Comparison of ENCODE assay signal across 1 cellular context in genomic region chr16:3305109-3306068, GRCh38.
TF ChIP-seq lines count a peak whose summit lies in the region.

Gene TIGD7 (minus strand): TSS chr16:3305430. CDS start chr16:3300614, 4,816 bp downstream.
Gene ZNF75A (plus strand): TSS chr16:3305497. CDS start chr16:3308429, 2,932 bp downstream.

TF ChIP-seq in K562, 482 proteins besides CTCF, POLR2A, EP300 and RAD21 (continued from another document and continues in another):
- TF ChIP-seq RREB1 (CRISPR knock-in tag; IDR thresholded peaks at IDR 0.05), result no peak
- TF ChIP-seq, protein P1, sequence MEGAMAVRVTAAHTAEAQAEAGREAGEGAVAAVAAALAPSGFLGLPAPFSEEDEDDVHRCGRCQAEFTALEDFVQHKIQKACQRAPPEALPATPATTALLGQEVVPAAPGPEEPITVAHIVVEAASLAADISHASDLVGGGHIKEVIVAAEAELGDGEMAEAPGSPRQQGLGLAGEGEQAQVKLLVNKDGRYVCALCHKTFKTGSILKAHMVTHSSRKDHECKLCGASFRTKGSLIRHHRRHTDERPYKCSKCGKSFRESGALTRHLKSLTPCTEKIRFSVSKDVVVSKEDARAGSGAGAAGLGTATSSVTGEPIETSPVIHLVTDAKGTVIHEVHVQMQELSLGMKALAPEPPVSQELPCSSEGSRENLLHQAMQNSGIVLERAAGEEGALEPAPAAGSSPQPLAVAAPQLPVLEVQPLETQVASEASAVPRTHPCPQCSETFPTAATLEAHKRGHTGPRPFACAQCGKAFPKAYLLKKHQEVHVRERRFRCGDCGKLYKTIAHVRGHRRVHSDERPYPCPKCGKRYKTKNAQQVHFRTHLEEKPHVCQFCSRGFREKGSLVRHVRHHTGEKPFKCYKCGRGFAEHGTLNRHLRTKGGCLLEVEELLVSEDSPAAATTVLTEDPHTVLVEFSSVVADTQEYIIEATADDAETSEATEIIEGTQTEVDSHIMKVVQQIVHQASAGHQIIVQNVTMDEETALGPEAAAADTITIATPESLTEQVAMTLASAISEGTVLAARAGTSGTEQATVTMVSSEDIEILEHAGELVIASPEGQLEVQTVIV (CRISPR knock-in tag; IDR thresholded peaks at IDR 0.05; ENCODE audit: borderline replicate concordance), result no peak
- no peak for TF ChIP-seq NFXL1 (CRISPR knock-in tag; IDR thresholded peaks at IDR 0.05)
- TF ChIP-seq TFAM (CRISPR knock-in tag; conservative IDR thresholded peaks at IDR 0.05), result no peak
- TF ChIP-seq NEUROD1 (IDR thresholded peaks at IDR 0.05; ENCODE audit: borderline replicate concordance, low read depth, low read length, partially characterized antibody), result no peak
- TF ChIP-seq ETS1 (conservative IDR thresholded peaks at IDR 0.05; ENCODE audit: control insufficient read depth, low read depth, low read length), result 0 out of 2 replicates have a peak, but pooled peaks have one; percentile 37
- no peak for TF ChIP-seq ARHGAP35 (IDR thresholded peaks at IDR 0.05; ENCODE audit: partially characterized antibody)
- TF ChIP-seq PHB (CRISPR knock-in tag; IDR thresholded peaks at IDR 0.05), result no peak
- TF ChIP-seq, protein P2, sequence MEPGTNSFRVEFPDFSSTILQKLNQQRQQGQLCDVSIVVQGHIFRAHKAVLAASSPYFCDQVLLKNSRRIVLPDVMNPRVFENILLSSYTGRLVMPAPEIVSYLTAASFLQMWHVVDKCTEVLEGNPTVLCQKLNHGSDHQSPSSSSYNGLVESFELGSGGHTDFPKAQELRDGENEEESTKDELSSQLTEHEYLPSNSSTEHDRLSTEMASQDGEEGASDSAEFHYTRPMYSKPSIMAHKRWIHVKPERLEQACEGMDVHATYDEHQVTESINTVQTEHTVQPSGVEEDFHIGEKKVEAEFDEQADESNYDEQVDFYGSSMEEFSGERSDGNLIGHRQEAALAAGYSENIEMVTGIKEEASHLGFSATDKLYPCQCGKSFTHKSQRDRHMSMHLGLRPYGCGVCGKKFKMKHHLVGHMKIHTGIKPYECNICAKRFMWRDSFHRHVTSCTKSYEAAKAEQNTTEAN (CRISPR knock-in tag; IDR thresholded peaks at IDR 0.05), result no peak
- TF ChIP-seq, protein P3, sequence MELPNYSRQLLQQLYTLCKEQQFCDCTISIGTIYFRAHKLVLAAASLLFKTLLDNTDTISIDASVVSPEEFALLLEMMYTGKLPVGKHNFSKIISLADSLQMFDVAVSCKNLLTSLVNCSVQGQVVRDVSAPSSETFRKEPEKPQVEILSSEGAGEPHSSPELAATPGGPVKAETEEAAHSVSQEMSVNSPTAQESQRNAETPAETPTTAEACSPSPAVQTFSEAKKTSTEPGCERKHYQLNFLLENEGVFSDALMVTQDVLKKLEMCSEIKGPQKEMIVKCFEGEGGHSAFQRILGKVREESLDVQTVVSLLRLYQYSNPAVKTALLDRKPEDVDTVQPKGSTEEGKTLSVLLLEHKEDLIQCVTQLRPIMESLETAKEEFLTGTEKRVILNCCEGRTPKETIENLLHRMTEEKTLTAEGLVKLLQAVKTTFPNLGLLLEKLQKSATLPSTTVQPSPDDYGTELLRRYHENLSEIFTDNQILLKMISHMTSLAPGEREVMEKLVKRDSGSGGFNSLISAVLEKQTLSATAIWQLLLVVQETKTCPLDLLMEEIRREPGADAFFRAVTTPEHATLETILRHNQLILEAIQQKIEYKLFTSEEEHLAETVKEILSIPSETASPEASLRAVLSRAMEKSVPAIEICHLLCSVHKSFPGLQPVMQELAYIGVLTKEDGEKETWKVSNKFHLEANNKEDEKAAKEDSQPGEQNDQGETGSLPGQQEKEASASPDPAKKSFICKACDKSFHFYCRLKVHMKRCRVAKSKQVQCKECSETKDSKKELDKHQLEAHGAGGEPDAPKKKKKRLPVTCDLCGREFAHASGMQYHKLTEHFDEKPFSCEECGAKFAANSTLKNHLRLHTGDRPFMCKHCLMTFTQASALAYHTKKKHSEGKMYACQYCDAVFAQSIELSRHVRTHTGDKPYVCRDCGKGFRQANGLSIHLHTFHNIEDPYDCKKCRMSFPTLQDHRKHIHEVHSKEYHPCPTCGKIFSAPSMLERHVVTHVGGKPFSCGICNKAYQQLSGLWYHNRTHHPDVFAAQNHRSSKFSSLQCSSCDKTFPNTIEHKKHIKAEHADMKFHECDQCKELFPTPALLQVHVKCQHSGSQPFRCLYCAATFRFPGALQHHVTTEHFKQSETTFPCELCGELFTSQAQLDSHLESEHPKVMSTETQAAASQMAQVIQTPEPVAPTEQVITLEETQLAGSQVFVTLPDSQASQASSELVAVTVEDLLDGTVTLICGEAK (IDR thresholded peaks at IDR 0.05), result peak; percentile 93
- TF ChIP-seq, protein P3 (CRISPR knock-in tag; IDR thresholded peaks at IDR 0.05), result no peak; the same call in 1 of the 2 replicates
- TF ChIP-seq GATAD2B (IDR thresholded peaks at IDR 0.05; ENCODE audit: borderline replicate concordance), result no peak
- TF ChIP-seq IRF2 (CRISPR knock-in tag; IDR thresholded peaks at IDR 0.05), result no peak
- peak; percentile 57; the same call in 1 of the 2 replicates for TF ChIP-seq ZBTB12 (CRISPR knock-in tag; IDR thresholded peaks at IDR 0.05)
- no peak for TF ChIP-seq IFI16 (CRISPR knock-in tag; IDR thresholded peaks at IDR 0.05)
- TF ChIP-seq TCF7 (IDR thresholded peaks at IDR 0.05; ENCODE audit: borderline replicate concordance), result no peak
- TF ChIP-seq CREB1 (IDR thresholded peaks at IDR 0.05), result peak; percentile 83
- peak; percentile 83 for TF ChIP-seq CREB1 (CRISPR knock-in tag; IDR thresholded peaks at IDR 0.05)
- peak; percentile 94 for TF ChIP-seq RNF2 (IDR thresholded peaks at IDR 0.05)
- no peak for TF ChIP-seq KDM1A (IDR thresholded peaks at IDR 0.05)
- TF ChIP-seq HMG20A (CRISPR knock-in tag; conservative IDR thresholded peaks at IDR 0.05), result no peak
- TF ChIP-seq ESRRB (CRISPR knock-in tag; IDR thresholded peaks at IDR 0.05; ENCODE audit: borderline replicate concordance), result no peak
- TF ChIP-seq HDAC8 (tag; IDR thresholded peaks at IDR 0.05), result no peak
- TF ChIP-seq TAF7 (tag; IDR thresholded peaks at IDR 0.05), result peak; percentile 60; the same call in 1 of the 2 replicates
- no peak for TF ChIP-seq GTF3C2 (IDR thresholded peaks at IDR 0.05; ENCODE audit: borderline replicate concordance, extremely low read depth, insufficient read length)
- 0 out of 2 replicates have a peak, but pooled peaks have one; percentile 38 for TF ChIP-seq NBN (IDR thresholded peaks at IDR 0.05; ENCODE audit: low read depth)
- no peak for TF ChIP-seq SREBF1 (IDR thresholded peaks at IDR 0.05; ENCODE audit: borderline replicate concordance, low read depth, low read length)
- TF ChIP-seq PTTG1 (tag; IDR thresholded peaks at IDR 0.05; ENCODE audit: low read depth), result no peak
